ENCODE assay signal across 8 cellular contexts in the genomic region with DNA sequence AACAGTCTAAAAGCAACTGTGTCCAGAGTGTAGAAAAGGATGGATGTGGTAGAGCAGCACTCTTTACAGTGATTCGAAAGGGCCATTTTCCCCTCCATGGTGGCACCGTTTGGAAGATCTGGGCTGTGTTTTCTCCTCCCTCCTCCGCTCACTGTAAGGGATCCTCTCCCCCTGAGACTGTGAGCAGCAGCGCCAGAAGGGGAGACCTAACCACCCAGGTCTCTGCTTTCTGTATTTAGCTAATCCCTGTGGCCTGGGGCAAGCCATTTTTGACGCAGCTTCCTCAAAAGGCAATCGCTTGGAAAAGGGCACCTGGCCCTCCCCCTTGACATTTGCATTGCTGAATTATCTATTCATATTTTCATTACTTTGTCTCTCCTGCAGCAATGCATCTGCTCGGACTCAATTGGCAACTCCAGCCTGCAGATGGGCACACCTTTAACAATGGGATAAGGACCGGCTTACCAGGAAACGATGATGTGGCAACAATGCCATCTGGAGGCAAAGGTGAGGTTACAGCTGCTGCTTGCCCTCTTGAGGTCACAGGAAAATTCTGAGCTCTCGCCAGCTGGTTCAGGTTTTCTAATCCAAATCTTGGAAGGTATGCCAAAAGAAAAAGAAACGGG.
A peak's percentile ranks its signal among the peaks of the same experiment; 100 is the strongest.
DNase-seq lines count a peak whose midpoint lies in the region; ATAC-seq and TF ChIP-seq lines count a peak whose summit lies in the region.

No MANE protein-coding gene starts in this region.

- peak; percentile 36 for TF ChIP-seq CTCF in AG10803 (conservative IDR thresholded peaks at IDR 0.05; ENCODE audit: low read length)
- TF ChIP-seq CTCF in GM13976 (IDR thresholded peaks at IDR 0.05; ENCODE audit: borderline replicate concordance, control extremely low read depth, extremely low read depth, insufficient read depth, missing control alignments): peak; percentile 26
- peak in 1 of 2 donors; percentile 30 for TF ChIP-seq CTCF in fibroblast of lung (conservative IDR thresholded peaks at IDR 0.05 in 1 of 2, IDR thresholded peaks at IDR 0.05 in 1 of 2; ENCODE audit: low read depth in 1 of 2, low read length in 2 of 2)
- peak; percentile 30 for TF ChIP-seq CTCF in osteoblast (IDR thresholded peaks at IDR 0.05; ENCODE audit: extremely low read depth, low read depth, low read length)

- no peaks in the 10 kb centered on the region for H3K79me2 ChIP-seq in fibroblast of lung (ENCODE audit: control insufficient read depth, insufficient read depth, low read length)
- H3K79me2 ChIP-seq in osteoblast (ENCODE audit: insufficient read depth, low read length): no peaks in the 10 kb centered on the region

- in situ Hi-C loops in GM13976 (cut with MboI; ENCODE audit: low sequenced_read_pairs, unreplicated experiment): no loop called here

- ATAC-seq in HG02973 (IDR thresholded peaks at IDR 0.05; ENCODE audit: unreplicated experiment) (no peak), GM19328 (IDR thresholded peaks at IDR 0.05; ENCODE audit: unreplicated experiment) (no peak)

- H3K27me3 ChIP-seq in fibroblast of lung (ENCODE audit: control insufficient read depth, insufficient read depth, low read length): no peaks in the 10 kb centered on the region
- H3K27me3 ChIP-seq in osteoblast (ENCODE audit: insufficient read depth, low read length): no peaks in the 10 kb centered on the region

- H3K27ac ChIP-seq in fibroblast of lung (ENCODE audit: insufficient read depth, low read length) (no peak overlapping the region), osteoblast (ENCODE audit: low read depth, low read length) (no peak overlapping the region)

- DNase-seq in AG10803 (ENCODE audit: low read depth) (peak; percentile 41), GM13976 (ENCODE audit: low spot score) (no peak), HS-5 (ENCODE audit: low read depth) (peak; percentile 11), OCI-M1 (lab: John Stamatoyannopoulos, UW) (peak; percentile 28), fibroblast of lung (ENCODE audit: low read depth in 2 of 2) (peak; percentile 26 to 57), osteoblast (ENCODE audit: insufficient read length, low spot score, missing footprints) (no peak)

- H3K9me3 ChIP-seq in fibroblast of lung (ENCODE audit: control insufficient read depth, insufficient read depth, low read depth, low read length) (no peaks in the 10 kb centered on the region), osteoblast (ENCODE audit: low read depth, low read length) (no peaks in the 10 kb centered on the region)

- H3K4me2 ChIP-seq in fibroblast of lung (ENCODE audit: extremely low read depth, insufficient read depth, low read length) (no peak overlapping the region), osteoblast (ENCODE audit: insufficient read depth, low read length) (no peak overlapping the region)

- H3K4me3 ChIP-seq in AG10803 (ENCODE audit: low read length) (no peak overlapping the region), fibroblast of lung (replicated peaks in 1 of 4; ENCODE audit: control extremely low read depth in 1 of 4, insufficient read depth in 1 of 4, low read depth in 3 of 4, low read length in 4 of 4) (no peak overlapping the region), osteoblast (ENCODE audit: insufficient read depth, low read length) (no peak overlapping the region)

- no peak overlapping the region for H2AFZ ChIP-seq in fibroblast of lung (ENCODE audit: low read length)
- H2AFZ ChIP-seq in osteoblast (ENCODE audit: low read length): no peak overlapping the region

- H3K4me1 ChIP-seq in fibroblast of lung (ENCODE audit: control insufficient read depth, extremely low read depth, insufficient read depth, low read length) (no peaks in the 10 kb centered on the region), osteoblast (ENCODE audit: insufficient read depth, low read length) (no peaks in the 10 kb centered on the region)

- no peak overlapping the region for H3K9ac ChIP-seq in fibroblast of lung (ENCODE audit: insufficient read depth, low read length)

- H3K36me3 ChIP-seq in fibroblast of lung (ENCODE audit: control insufficient read depth, insufficient read depth, low read length) (no peaks in the 10 kb centered on the region), osteoblast (ENCODE audit: insufficient read depth, low read length) (no peaks in the 10 kb centered on the region)

- H4K20me1 ChIP-seq in fibroblast of lung (ENCODE audit: control insufficient read depth, extremely low read depth, insufficient read depth, low read length): no peaks in the 10 kb centered on the region
- no peaks in the 10 kb centered on the region for H4K20me1 ChIP-seq in osteoblast (ENCODE audit: insufficient read depth, low read length)

Comparison
In these comparisons a context has a peak if more than half of its experiments do, and no peak if none do; other contexts are left out.
1. DNase-seq: peak in AG10803 (single experiment), HS-5 (single experiment), OCI-M1 (single experiment) and fibroblast of lung (2 of 2); none in GM13976 (single experiment) and osteoblast (single experiment).